Comparison of ENCODE assay signal across 1 cellular context in the genomic region with DNA sequence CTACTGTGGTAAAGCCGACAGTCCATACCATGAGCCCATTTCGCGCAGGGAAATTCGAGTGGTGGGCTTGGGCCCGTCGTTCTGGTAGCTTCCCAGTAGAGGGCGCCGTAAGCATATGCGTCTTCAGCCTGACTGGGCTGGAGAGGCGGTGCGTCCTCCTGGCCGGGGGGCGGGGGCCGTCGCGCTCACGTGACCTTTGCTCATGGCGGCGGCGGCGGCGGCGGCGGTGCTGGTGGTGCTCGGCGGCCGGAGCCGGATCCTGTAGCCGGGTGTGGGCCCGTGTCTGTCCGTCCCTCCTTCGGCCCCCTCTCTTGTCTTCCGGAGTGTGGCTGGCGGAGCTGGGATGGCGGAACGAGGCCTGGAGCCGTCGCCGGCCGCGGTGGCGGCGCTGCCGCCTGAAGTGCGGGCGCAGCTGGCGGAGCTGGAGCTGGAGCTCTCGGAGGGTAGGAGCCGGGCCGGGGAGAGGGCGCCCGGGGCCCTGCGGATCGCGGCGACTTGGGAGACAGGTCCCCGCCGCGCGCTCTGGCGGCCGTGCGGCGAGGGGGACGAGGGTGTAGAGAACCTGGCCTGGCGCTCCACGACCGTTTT.
TF ChIP-seq lines count a peak whose summit lies in the region.

A gene with protein sequence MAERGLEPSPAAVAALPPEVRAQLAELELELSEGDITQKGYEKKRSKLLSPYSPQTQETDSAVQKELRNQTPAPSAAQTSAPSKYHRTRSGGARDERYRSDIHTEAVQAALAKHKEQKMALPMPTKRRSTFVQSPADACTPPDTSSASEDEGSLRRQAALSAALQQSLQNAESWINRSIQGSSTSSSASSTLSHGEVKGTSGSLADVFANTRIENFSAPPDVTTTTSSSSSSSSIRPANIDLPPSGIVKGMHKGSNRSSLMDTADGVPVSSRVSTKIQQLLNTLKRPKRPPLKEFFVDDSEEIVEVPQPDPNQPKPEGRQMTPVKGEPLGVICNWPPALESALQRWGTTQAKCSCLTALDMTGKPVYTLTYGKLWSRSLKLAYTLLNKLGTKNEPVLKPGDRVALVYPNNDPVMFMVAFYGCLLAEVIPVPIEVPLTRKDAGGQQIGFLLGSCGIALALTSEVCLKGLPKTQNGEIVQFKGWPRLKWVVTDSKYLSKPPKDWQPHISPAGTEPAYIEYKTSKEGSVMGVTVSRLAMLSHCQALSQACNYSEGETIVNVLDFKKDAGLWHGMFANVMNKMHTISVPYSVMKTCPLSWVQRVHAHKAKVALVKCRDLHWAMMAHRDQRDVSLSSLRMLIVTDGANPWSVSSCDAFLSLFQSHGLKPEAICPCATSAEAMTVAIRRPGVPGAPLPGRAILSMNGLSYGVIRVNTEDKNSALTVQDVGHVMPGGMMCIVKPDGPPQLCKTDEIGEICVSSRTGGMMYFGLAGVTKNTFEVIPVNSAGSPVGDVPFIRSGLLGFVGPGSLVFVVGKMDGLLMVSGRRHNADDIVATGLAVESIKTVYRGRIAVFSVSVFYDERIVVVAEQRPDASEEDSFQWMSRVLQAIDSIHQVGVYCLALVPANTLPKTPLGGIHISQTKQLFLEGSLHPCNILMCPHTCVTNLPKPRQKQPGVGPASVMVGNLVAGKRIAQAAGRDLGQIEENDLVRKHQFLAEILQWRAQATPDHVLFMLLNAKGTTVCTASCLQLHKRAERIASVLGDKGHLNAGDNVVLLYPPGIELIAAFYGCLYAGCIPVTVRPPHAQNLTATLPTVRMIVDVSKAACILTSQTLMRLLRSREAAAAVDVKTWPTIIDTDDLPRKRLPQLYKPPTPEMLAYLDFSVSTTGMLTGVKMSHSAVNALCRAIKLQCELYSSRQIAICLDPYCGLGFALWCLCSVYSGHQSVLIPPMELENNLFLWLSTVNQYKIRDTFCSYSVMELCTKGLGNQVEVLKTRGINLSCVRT (N-terminal part only) (plus strand): TSS at position 188 of the 588 bp plus-strand sequence. CDS start 156 bp downstream, at position 344.

TF ChIP-seq in K562, 482 proteins besides CTCF, POLR2A, EP300 and RAD21 (continued from another document and continues in another):
- TF ChIP-seq, protein P1, sequence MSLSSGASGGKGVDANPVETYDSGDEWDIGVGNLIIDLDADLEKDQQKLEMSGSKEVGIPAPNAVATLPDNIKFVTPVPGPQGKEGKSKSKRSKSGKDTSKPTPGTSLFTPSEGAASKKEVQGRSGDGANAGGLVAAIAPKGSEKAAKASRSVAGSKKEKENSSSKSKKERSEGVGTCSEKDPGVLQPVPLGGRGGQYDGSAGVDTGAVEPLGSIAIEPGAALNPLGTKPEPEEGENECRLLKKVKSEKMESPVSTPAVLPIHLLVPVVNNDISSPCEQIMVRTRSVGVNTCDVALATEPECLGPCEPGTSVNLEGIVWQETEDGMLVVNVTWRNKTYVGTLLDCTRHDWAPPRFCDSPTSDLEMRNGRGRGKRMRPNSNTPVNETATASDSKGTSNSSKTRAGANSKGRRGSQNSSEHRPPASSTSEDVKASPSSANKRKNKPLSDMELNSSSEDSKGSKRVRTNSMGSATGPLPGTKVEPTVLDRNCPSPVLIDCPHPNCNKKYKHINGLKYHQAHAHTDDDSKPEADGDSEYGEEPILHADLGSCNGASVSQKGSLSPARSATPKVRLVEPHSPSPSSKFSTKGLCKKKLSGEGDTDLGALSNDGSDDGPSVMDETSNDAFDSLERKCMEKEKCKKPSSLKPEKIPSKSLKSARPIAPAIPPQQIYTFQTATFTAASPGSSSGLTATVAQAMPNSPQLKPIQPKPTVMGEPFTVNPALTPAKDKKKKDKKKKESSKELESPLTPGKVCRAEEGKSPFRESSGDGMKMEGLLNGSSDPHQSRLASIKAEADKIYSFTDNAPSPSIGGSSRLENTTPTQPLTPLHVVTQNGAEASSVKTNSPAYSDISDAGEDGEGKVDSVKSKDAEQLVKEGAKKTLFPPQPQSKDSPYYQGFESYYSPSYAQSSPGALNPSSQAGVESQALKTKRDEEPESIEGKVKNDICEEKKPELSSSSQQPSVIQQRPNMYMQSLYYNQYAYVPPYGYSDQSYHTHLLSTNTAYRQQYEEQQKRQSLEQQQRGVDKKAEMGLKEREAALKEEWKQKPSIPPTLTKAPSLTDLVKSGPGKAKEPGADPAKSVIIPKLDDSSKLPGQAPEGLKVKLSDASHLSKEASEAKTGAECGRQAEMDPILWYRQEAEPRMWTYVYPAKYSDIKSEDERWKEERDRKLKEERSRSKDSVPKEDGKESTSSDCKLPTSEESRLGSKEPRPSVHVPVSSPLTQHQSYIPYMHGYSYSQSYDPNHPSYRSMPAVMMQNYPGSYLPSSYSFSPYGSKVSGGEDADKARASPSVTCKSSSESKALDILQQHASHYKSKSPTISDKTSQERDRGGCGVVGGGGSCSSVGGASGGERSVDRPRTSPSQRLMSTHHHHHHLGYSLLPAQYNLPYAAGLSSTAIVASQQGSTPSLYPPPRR (CRISPR knock-in tag; IDR thresholded peaks at IDR 0.05; ENCODE audit: borderline replicate concordance), result 0 out of 2 replicates have a peak, but pooled peaks have one; percentile 63
- TF ChIP-seq, protein P2, sequence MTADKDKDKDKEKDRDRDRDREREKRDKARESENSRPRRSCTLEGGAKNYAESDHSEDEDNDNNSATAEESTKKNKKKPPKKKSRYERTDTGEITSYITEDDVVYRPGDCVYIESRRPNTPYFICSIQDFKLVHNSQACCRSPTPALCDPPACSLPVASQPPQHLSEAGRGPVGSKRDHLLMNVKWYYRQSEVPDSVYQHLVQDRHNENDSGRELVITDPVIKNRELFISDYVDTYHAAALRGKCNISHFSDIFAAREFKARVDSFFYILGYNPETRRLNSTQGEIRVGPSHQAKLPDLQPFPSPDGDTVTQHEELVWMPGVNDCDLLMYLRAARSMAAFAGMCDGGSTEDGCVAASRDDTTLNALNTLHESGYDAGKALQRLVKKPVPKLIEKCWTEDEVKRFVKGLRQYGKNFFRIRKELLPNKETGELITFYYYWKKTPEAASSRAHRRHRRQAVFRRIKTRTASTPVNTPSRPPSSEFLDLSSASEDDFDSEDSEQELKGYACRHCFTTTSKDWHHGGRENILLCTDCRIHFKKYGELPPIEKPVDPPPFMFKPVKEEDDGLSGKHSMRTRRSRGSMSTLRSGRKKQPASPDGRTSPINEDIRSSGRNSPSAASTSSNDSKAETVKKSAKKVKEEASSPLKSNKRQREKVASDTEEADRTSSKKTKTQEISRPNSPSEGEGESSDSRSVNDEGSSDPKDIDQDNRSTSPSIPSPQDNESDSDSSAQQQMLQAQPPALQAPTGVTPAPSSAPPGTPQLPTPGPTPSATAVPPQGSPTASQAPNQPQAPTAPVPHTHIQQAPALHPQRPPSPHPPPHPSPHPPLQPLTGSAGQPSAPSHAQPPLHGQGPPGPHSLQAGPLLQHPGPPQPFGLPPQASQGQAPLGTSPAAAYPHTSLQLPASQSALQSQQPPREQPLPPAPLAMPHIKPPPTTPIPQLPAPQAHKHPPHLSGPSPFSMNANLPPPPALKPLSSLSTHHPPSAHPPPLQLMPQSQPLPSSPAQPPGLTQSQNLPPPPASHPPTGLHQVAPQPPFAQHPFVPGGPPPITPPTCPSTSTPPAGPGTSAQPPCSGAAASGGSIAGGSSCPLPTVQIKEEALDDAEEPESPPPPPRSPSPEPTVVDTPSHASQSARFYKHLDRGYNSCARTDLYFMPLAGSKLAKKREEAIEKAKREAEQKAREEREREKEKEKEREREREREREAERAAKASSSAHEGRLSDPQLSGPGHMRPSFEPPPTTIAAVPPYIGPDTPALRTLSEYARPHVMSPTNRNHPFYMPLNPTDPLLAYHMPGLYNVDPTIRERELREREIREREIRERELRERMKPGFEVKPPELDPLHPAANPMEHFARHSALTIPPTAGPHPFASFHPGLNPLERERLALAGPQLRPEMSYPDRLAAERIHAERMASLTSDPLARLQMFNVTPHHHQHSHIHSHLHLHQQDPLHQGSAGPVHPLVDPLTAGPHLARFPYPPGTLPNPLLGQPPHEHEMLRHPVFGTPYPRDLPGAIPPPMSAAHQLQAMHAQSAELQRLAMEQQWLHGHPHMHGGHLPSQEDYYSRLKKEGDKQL (CRISPR knock-in tag; IDR thresholded peaks at IDR 0.05; ENCODE audit: borderline replicate concordance), result no peak
- TF ChIP-seq ZKSCAN1 (IDR thresholded peaks at IDR 0.05; ENCODE audit: low read depth, low read length), result peak; percentile 55; the same call in 1 of the 2 replicates
- TF ChIP-seq MED1 (CRISPR knock-in tag; IDR thresholded peaks at IDR 0.05; ENCODE audit: borderline replicate concordance), result 0 out of 2 replicates have a peak, but pooled peaks have one; percentile 22
- TF ChIP-seq, protein P3, sequence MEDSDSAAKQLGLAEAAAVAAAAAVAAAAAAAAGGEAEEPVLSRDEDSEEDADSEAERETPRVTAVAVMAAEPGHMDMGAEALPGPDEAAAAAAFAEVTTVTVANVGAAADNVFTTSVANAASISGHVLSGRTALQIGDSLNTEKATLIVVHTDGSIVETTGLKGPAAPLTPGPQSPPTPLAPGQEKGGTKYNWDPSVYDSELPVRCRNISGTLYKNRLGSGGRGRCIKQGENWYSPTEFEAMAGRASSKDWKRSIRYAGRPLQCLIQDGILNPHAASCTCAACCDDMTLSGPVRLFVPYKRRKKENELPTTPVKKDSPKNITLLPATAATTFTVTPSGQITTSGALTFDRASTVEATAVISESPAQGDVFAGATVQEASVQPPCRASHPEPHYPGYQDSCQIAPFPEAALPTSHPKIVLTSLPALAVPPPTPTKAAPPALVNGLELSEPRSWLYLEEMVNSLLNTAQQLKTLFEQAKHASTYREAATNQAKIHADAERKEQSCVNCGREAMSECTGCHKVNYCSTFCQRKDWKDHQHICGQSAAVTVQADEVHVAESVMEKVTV (CRISPR knock-in tag; IDR thresholded peaks at IDR 0.05), result peak; percentile 94
- peak; percentile 54 for TF ChIP-seq FUS (optimal IDR thresholded peaks at IDR 0.05; ENCODE audit: low read depth, low read length)
- peak; percentile 78; the same call in 1 of the 2 replicates for TF ChIP-seq MTA3 (IDR thresholded peaks at IDR 0.05; ENCODE audit: borderline replicate concordance)
- TF ChIP-seq GABPA (tag; conservative IDR thresholded peaks at IDR 0.05; ENCODE audit: low read depth), result peak; percentile 81
- peak; percentile 58 for TF ChIP-seq U2AF1 (optimal IDR thresholded peaks at IDR 0.05; ENCODE audit: low read depth, low read length)
- peak; percentile 18; the same call in 1 of the 2 replicates for TF ChIP-seq ZNF224 (CRISPR knock-in tag; IDR thresholded peaks at IDR 0.05)
- TF ChIP-seq ZNF24 (IDR thresholded peaks at IDR 0.05), result peak; percentile 43; the same call in 1 of the 2 replicates
- peak; percentile 58 for TF ChIP-seq JUND (IDR thresholded peaks at IDR 0.05; ENCODE audit: borderline replicate concordance, low read depth, low read length)
- TF ChIP-seq JUND (tag; IDR thresholded peaks at IDR 0.05; ENCODE audit: borderline replicate concordance, low read depth, low read length), result no peak; the same call in 2 of the 3 replicates
- no peak for TF ChIP-seq KLF1 (tag; IDR thresholded peaks at IDR 0.05)
- peak; percentile 74; the same call in 1 of the 2 replicates for TF ChIP-seq KLF13 (tag; IDR thresholded peaks at IDR 0.05; ENCODE audit: borderline replicate concordance, low read depth)
- 0 out of 2 replicates have a peak, but pooled peaks have one; percentile 13 for TF ChIP-seq ARID1B (IDR thresholded peaks at IDR 0.05)
- TF ChIP-seq CBFA2T2 (conservative IDR thresholded peaks at IDR 0.05), result peak; percentile 70
- TF ChIP-seq NCOA2 (IDR thresholded peaks at IDR 0.05; ENCODE audit: partially characterized antibody in 2 of 2), result no peak
- TF ChIP-seq, protein P4, sequence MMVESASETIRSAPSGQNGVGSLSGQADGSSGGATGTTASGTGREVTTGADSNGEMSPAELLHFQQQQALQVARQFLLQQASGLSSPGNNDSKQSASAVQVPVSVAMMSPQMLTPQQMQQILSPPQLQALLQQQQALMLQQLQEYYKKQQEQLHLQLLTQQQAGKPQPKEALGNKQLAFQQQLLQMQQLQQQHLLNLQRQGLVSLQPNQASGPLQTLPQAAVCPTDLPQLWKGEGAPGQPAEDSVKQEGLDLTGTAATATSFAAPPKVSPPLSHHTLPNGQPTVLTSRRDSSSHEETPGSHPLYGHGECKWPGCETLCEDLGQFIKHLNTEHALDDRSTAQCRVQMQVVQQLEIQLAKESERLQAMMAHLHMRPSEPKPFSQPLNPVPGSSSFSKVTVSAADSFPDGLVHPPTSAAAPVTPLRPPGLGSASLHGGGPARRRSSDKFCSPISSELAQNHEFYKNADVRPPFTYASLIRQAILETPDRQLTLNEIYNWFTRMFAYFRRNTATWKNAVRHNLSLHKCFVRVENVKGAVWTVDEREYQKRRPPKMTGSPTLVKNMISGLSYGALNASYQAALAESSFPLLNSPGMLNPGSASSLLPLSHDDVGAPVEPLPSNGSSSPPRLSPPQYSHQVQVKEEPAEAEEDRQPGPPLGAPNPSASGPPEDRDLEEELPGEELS (CRISPR knock-in tag; IDR thresholded peaks at IDR 0.05; ENCODE audit: borderline replicate concordance), result peak; percentile 49
- TF ChIP-seq, protein P5, sequence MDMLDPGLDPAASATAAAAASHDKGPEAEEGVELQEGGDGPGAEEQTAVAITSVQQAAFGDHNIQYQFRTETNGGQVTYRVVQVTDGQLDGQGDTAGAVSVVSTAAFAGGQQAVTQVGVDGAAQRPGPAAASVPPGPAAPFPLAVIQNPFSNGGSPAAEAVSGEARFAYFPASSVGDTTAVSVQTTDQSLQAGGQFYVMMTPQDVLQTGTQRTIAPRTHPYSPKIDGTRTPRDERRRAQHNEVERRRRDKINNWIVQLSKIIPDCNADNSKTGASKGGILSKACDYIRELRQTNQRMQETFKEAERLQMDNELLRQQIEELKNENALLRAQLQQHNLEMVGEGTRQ (CRISPR knock-in tag; IDR thresholded peaks at IDR 0.05), result peak; percentile 95
- TF ChIP-seq NR4A1 (CRISPR knock-in tag; IDR thresholded peaks at IDR 0.05), result no peak
- TF ChIP-seq NR4A1 (tag; IDR thresholded peaks at IDR 0.05), result 0 out of 2 replicates have a peak, but pooled peaks have one; percentile 23
- TF ChIP-seq C11orf30 (IDR thresholded peaks at IDR 0.05; ENCODE audit: low read depth), result peak; percentile 53
- TF ChIP-seq, protein P6, sequence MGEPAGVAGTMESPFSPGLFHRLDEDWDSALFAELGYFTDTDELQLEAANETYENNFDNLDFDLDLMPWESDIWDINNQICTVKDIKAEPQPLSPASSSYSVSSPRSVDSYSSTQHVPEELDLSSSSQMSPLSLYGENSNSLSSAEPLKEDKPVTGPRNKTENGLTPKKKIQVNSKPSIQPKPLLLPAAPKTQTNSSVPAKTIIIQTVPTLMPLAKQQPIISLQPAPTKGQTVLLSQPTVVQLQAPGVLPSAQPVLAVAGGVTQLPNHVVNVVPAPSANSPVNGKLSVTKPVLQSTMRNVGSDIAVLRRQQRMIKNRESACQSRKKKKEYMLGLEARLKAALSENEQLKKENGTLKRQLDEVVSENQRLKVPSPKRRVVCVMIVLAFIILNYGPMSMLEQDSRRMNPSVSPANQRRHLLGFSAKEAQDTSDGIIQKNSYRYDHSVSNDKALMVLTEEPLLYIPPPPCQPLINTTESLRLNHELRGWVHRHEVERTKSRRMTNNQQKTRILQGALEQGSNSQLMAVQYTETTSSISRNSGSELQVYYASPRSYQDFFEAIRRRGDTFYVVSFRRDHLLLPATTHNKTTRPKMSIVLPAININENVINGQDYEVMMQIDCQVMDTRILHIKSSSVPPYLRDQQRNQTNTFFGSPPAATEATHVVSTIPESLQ (CRISPR knock-in tag; IDR thresholded peaks at IDR 0.05), result no peak
- 0 out of 2 replicates have a peak, but pooled peaks have one; percentile 21 for TF ChIP-seq ZC3H4 (CRISPR knock-in tag; IDR thresholded peaks at IDR 0.05; ENCODE audit: borderline replicate concordance)
- TF ChIP-seq CXXC5 (CRISPR knock-in tag; IDR thresholded peaks at IDR 0.05), result peak; percentile 85
- TF ChIP-seq RBFOX2 (IDR thresholded peaks at IDR 0.05; ENCODE audit: low read depth, low read length), result peak; percentile 93
- TF ChIP-seq HDAC1 (IDR thresholded peaks at IDR 0.05), result peak in 1 of 2 experiments; percentile 66; a peak in 1 of 4 replicates
